ENCODE assay signal across 29 cellular contexts in genomic region chr2:221374234-221374633, GRCh38.
"Had no signal": no experiment of that assay in that cellular context is flagged by ENCODE, and none has a peak within 500 bp of the region (broad histone marks: within the 10 kb centered on the region; RNA-seq: fewer than 3 reads in every experiment).

No MANE protein-coding gene starts in this region.

- H3K27ac ChIP-seq: colonic mucosa, coronary artery, dorsolateral prefrontal cortex, epithelial cell of prostate, esophagus muscularis mucosa, esophagus squamous epithelium, foreskin keratinocyte, gastrocnemius medialis, gastroesophageal sphincter, heart left ventricle, heart right ventricle had no signal

- DNase-seq: colonic mucosa; cortex of kidney; dermis blood vessel endothelial cell; dorsolateral prefrontal cortex; effector CD4-positive, alpha-beta T cell; effector CD8-positive, alpha-beta T cell; effector memory CD4-positive, alpha-beta T cell; effector memory CD8-positive, alpha-beta T cell; endodermal cell; erythroblast; esophagus squamous epithelium; foreskin fibroblast; foreskin keratinocyte; foreskin melanocyte; gastrocnemius medialis; glutamatergic neuron; head of caudate nucleus; heart left ventricle; heart right ventricle had no signal

- H3K4me3 ChIP-seq: colonic mucosa, coronary artery, dorsolateral prefrontal cortex, esophagus muscularis mucosa, esophagus squamous epithelium, gastrocnemius medialis, gastroesophageal sphincter, heart left ventricle, heart right ventricle had no signal

- ATAC-seq: effector memory CD8-positive, alpha-beta T cell; esophagus mucosa; foreskin keratinocyte; gastrocnemius medialis; gastroesophageal sphincter; heart left ventricle; heart right ventricle had no signal

- H3K9me3 Mint-ChIP-seq: dendritic cell treated with granulocyte-macrophage colony-stimulating factor and Interleukin-4, amounts not matched to agents 40 ng/mL and 50 ng/mL, for 4 days; effector memory CD8-positive, alpha-beta T cell had no signal

- H3K9me3 ChIP-seq: colonic mucosa, esophagus muscularis mucosa, esophagus squamous epithelium, gastrocnemius medialis, gastroesophageal sphincter, heart left ventricle had no signal

- H3K27me3 Mint-ChIP-seq: dendritic cell treated with granulocyte-macrophage colony-stimulating factor and Interleukin-4, amounts not matched to agents 40 ng/mL and 50 ng/mL, for 4 days had no signal

- H3K36me3 ChIP-seq: colonic mucosa, esophagus muscularis mucosa, esophagus squamous epithelium, gastrocnemius medialis, gastroesophageal sphincter, heart left ventricle, heart right ventricle had no signal

- H3K27ac Mint-ChIP-seq: dendritic cell treated with granulocyte-macrophage colony-stimulating factor and Interleukin-4, amounts not matched to agents 40 ng/mL and 50 ng/mL, for 4 days; effector memory CD8-positive, alpha-beta T cell; endodermal cell had no signal

- H3K27me3 ChIP-seq: colonic mucosa, gastrocnemius medialis had no signal

- H3K4me1 ChIP-seq: colonic mucosa, esophagus muscularis mucosa, esophagus squamous epithelium, foreskin keratinocyte, gastrocnemius medialis, gastroesophageal sphincter had no signal

- FAIRE-seq: colon, endometrium, endothelial cell of umbilical vein, frontal cortex had no signal

- H3K4me3 Mint-ChIP-seq: dendritic cell treated with granulocyte-macrophage colony-stimulating factor and Interleukin-4, amounts not matched to agents 40 ng/mL and 50 ng/mL, for 4 days; effector memory CD8-positive, alpha-beta T cell; endodermal cell had no signal
